ENCODE assay signal across 1 cellular context in genomic region chr11:118917488-118918127, GRCh38.
TF ChIP-seq lines count a peak whose summit lies in the region.

No MANE protein-coding gene starts in this region.

TF ChIP-seq in GM12878, 131 proteins besides CTCF, POLR2A, EP300 and RAD21:
- TF ChIP-seq SIX5 (IDR thresholded peaks at IDR 0.05; ENCODE audit: low read depth, low read length, severe bottlenecking): no peak
- TF ChIP-seq ZBTB33 (IDR thresholded peaks at IDR 0.05): no peak
- TF ChIP-seq IRF4 (IDR thresholded peaks at IDR 0.05; ENCODE audit: low read depth, low read length): no peak
- TF ChIP-seq, protein P1, sequence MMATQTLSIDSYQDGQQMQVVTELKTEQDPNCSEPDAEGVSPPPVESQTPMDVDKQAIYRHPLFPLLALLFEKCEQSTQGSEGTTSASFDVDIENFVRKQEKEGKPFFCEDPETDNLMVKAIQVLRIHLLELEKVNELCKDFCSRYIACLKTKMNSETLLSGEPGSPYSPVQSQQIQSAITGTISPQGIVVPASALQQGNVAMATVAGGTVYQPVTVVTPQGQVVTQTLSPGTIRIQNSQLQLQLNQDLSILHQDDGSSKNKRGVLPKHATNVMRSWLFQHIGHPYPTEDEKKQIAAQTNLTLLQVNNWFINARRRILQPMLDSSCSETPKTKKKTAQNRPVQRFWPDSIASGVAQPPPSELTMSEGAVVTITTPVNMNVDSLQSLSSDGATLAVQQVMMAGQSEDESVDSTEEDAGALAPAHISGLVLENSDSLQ (IDR thresholded peaks at IDR 0.05): no peak
- no peak for TF ChIP-seq KDM1A (IDR thresholded peaks at IDR 0.05; ENCODE audit: borderline replicate concordance)
- no peak for TF ChIP-seq NKRF (conservative IDR thresholded peaks at IDR 0.05)
- TF ChIP-seq NFYA (IDR thresholded peaks at IDR 0.05; ENCODE audit: borderline replicate concordance, low read depth, low read length): no peak
- TF ChIP-seq NR2C1 (IDR thresholded peaks at IDR 0.05): peak; percentile 46
- TF ChIP-seq E2F8 (IDR thresholded peaks at IDR 0.05; ENCODE audit: low read depth, partially characterized antibody): no peak
- no peak for TF ChIP-seq TBL1XR1 (IDR thresholded peaks at IDR 0.05; ENCODE audit: low read depth, low read length)
- TF ChIP-seq CHD1 (IDR thresholded peaks at IDR 0.05; ENCODE audit: low read depth, low read length): no peak
- no peak for TF ChIP-seq CBX5 (IDR thresholded peaks at IDR 0.05; ENCODE audit: low read depth)
- TF ChIP-seq TCF12 (IDR thresholded peaks at IDR 0.05; ENCODE audit: low read depth, low read length): 0 out of 2 replicates have a peak, but pooled peaks have one; percentile 16
- TF ChIP-seq, protein P2, sequence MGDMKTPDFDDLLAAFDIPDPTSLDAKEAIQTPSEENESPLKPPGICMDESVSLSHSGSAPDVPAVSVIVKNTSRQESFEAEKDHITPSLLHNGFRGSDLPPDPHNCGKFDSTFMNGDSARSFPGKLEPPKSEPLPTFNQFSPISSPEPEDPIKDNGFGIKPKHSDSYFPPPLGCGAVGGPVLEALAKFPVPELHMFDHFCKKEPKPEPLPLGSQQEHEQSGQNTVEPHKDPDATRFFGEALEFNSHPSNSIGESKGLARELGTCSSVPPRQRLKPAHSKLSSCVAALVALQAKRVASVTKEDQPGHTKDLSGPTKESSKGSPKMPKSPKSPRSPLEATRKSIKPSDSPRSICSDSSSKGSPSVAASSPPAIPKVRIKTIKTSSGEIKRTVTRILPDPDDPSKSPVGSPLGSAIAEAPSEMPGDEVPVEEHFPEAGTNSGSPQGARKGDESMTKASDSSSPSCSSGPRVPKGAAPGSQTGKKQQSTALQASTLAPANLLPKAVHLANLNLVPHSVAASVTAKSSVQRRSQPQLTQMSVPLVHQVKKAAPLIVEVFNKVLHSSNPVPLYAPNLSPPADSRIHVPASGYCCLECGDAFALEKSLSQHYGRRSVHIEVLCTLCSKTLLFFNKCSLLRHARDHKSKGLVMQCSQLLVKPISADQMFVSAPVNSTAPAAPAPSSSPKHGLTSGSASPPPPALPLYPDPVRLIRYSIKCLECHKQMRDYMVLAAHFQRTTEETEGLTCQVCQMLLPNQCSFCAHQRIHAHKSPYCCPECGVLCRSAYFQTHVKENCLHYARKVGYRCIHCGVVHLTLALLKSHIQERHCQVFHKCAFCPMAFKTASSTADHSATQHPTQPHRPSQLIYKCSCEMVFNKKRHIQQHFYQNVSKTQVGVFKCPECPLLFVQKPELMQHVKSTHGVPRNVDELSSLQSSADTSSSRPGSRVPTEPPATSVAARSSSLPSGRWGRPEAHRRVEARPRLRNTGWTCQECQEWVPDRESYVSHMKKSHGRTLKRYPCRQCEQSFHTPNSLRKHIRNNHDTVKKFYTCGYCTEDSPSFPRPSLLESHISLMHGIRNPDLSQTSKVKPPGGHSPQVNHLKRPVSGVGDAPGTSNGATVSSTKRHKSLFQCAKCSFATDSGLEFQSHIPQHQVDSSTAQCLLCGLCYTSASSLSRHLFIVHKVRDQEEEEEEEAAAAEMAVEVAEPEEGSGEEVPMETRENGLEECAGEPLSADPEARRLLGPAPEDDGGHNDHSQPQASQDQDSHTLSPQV (IDR thresholded peaks at IDR 0.05): no peak
- TF ChIP-seq NR2F1 (conservative IDR thresholded peaks at IDR 0.05): peak; percentile 70; the same call in 1 of the 2 replicates
- TF ChIP-seq ZNF207 (IDR thresholded peaks at IDR 0.05; ENCODE audit: borderline replicate concordance): no peak
- TF ChIP-seq, protein P3, sequence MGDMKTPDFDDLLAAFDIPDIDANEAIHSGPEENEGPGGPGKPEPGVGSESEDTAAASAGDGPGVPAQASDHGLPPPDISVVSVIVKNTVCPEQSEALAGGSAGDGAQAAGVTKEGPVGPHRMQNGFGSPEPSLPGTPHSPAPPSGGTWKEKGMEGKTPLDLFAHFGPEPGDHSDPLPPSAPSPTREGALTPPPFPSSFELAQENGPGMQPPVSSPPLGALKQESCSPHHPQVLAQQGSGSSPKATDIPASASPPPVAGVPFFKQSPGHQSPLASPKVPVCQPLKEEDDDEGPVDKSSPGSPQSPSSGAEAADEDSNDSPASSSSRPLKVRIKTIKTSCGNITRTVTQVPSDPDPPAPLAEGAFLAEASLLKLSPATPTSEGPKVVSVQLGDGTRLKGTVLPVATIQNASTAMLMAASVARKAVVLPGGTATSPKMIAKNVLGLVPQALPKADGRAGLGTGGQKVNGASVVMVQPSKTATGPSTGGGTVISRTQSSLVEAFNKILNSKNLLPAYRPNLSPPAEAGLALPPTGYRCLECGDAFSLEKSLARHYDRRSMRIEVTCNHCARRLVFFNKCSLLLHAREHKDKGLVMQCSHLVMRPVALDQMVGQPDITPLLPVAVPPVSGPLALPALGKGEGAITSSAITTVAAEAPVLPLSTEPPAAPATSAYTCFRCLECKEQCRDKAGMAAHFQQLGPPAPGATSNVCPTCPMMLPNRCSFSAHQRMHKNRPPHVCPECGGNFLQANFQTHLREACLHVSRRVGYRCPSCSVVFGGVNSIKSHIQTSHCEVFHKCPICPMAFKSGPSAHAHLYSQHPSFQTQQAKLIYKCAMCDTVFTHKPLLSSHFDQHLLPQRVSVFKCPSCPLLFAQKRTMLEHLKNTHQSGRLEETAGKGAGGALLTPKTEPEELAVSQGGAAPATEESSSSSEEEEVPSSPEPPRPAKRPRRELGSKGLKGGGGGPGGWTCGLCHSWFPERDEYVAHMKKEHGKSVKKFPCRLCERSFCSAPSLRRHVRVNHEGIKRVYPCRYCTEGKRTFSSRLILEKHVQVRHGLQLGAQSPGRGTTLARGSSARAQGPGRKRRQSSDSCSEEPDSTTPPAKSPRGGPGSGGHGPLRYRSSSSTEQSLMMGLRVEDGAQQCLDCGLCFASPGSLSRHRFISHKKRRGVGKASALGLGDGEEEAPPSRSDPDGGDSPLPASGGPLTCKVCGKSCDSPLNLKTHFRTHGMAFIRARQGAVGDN (IDR thresholded peaks at IDR 0.05): no peak
- TF ChIP-seq BCL3 (IDR thresholded peaks at IDR 0.05; ENCODE audit: borderline replicate concordance, insufficient read depth, low read depth, low read length, poor library complexity, severe bottlenecking): no peak
- no peak for TF ChIP-seq YBX1 (IDR thresholded peaks at IDR 0.05)
- TF ChIP-seq ATF7 (IDR thresholded peaks at IDR 0.05; ENCODE audit: low read depth): no peak
- TF ChIP-seq MEF2A (IDR thresholded peaks at IDR 0.05; ENCODE audit: insufficient read depth, low read depth, low read length): no peak
TF ChIP-seq in GM12878: peak in this region for 3.
